Comparison of ENCODE assay signal across 32 cellular contexts in the genomic region with DNA sequence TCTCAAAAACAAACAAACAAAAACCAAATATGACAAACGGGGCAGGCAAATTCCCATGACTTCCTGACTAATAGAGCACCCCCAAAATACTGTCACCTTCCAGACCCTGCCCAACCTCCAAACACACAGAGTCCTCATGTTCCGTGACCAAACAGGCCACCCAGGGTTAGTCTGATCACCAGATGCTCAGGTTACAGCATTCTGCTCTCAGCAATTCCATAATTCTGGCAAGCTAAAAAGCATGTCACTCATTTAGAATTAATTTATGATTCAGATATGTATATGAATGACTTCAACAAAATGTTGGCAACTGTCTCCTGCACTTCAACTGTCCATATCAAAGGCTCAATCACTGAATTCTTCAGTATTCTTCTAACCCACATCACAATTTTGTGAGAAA. TPM values are rescaled to one million over a fixed set of nuclear protein-coding genes. Genes with fewer than 3 reads are reported as not detected.
"Had no signal": no experiment of that assay in that cellular context is flagged by ENCODE, and none has a peak within 500 bp of the region (broad histone marks: within the 10 kb centered on the region; RNA-seq: fewer than 3 reads in every experiment).

No MANE protein-coding gene starts in this region.

- H3K27ac ChIP-seq: left lung, lower lobe of right lung, neural progenitor cell, neutrophil, ovary, right atrium auricular region, right lobe of liver, stomach, testis, thyroid gland, transverse colon, upper lobe of left lung, vagina had no signal

- H3K9me3 Mint-ChIP-seq: immature natural killer cell, nephron had no signal

- H3K27ac Mint-ChIP-seq: immature natural killer cell; nephron; neural progenitor cell; progenitor cell of endocrine pancreas; stimulated activated naive B cell treated with anti-CD40 and anti-IgM and Interleukin-4, amounts not matched to agents 10 μg/mL and 1 μg/mL and 100 μg/mL, for 72 hours had no signal

- H3K4me3 ChIP-seq: left lung, lower lobe of right lung, neural progenitor cell, ovary, right atrium auricular region, right lobe of liver, smooth muscle cell, stomach, testis, thyroid gland, transverse colon, upper lobe of left lung, vagina had no signal

- H3K4me1 Mint-ChIP-seq: immature natural killer cell, nephron had no signal

- H3K4me3 Mint-ChIP-seq: immature natural killer cell; naive thymus-derived CD8-positive, alpha-beta T cell; nephron; neural progenitor cell; stimulated activated naive B cell treated with anti-CD40 and anti-IgM and Interleukin-4, amounts not matched to agents 10 μg/mL and 1 μg/mL and 100 μg/mL, for 72 hours had no signal

- H3K36me3 ChIP-seq: left lung, lower lobe of right lung, neural progenitor cell, neutrophil, ovary, right atrium auricular region, right lobe of liver, stomach, thyroid gland, transverse colon, upper lobe of left lung, vagina had no signal

- H3K9me3 ChIP-seq: left lung, lower lobe of right lung, neutrophil, ovary, right atrium auricular region, right lobe of liver, stomach, testis, thyroid gland, transverse colon, upper lobe of left lung, vagina had no signal

- H3K36me3 Mint-ChIP-seq: stimulated activated naive B cell treated with anti-CD40 and anti-IgM and Interleukin-4, amounts not matched to agents 10 μg/mL and 1 μg/mL and 100 μg/mL, for 72 hours had no signal

- ATAC-seq: left colon; left lung; lower lobe of right lung; naive thymus-derived CD8-positive, alpha-beta T cell; right lobe of liver; stimulated activated naive B cell treated with anti-CD40 and anti-IgM and Interleukin-4, amounts not matched to agents 10 μg/mL and 1 μg/mL and 100 μg/mL, for 72 hours; stimulated activated naive CD8-positive, alpha-beta T cell treated with anti-CD3 and anti-CD28 coated beads, Interleukin-15, Interleukin-2, amounts not matched to agents 100 U/mL and 50 U/mL, for 24 hours had no signal

- DNase-seq: immature natural killer cell; kidney; left colon; left lung; lower lobe of right lung; mammary epithelial cell; mesenchymal stem cell; naive thymus-derived CD8-positive, alpha-beta T cell; occipital lobe; ovary; right lobe of liver; stimulated activated CD4-positive, alpha-beta T cell treated with anti-CD3 and anti-CD28 coated beads, Interleukin-1b, Interleukin-23, amount 100 ng/mL, for 48 hours; stimulated activated CD4-positive, alpha-beta T cell treated with anti-CD3 and anti-CD28 coated beads, Interleukin-2, amount 100 ng/mL, for 48 hours; stimulated activated naive B cell treated with anti-CD40 and anti-IgM and Interleukin-4, amounts not matched to agents 10 μg/mL and 1 μg/mL and 100 μg/mL, for 72 hours; stimulated activated naive CD8-positive, alpha-beta T cell treated with anti-CD3 and anti-CD28 coated beads, Interleukin-15, Interleukin-2, amounts not matched to agents 100 U/mL and 50 U/mL, for 24 hours; stomach; testis; thyroid gland; transverse colon; upper lobe of left lung had no signal

- H3K4me1 ChIP-seq: left lung, lower lobe of right lung, neural progenitor cell, right atrium auricular region, right lobe of liver, stomach, testis, thyroid gland, transverse colon, upper lobe of left lung, vagina had no signal

RNA-seq across cellular contexts. Expression of gene ZIC5, which starts 52.4 kb away (rescaled TPM):
- total RNA-seq: kidney; left colon; left lung; liver; lower lobe of right lung; mammary epithelial cell; naive thymus-derived CD8-positive, alpha-beta T cell; progenitor cell of endocrine pancreas; pulmonary artery endothelial cell; renal cortical epithelial cell; right atrium auricular region; right lobe of liver; skeletal muscle tissue; smooth muscle cell; stomach; thyroid gland; transverse colon; urinary bladder; vagina had no signal
